Comparison of ENCODE assay signal across 8 cellular contexts in genomic region chr19:36009220-36009619, GRCh38. TPM values are rescaled to one million over a fixed set of nuclear protein-coding genes. Genes with fewer than 3 reads are reported as not detected.
DNase-seq lines count a peak whose midpoint lies in the region; ATAC-seq and TF ChIP-seq lines count a peak whose summit lies in the region.

No MANE protein-coding gene starts in this region.

- intact Hi-C loops in aorta (cut with DNase I): no loop called here

- 1 to 2% methylated on average over 37 to 50 of the region's 50 CpGs for whole genome bisulfite sequencing in aorta, 2 donors

- DNase-seq in GM13977 (ENCODE audit: low spot score) (peak; percentile 82), NCI-H774 (lab: John Stamatoyannopoulos, UW) (peak; percentile 47), fibroblast of villous mesenchyme (ENCODE audit: low read depth) (peak; percentile 57), nephron progenitor cell (peak; percentile 79), aorta (peak; percentile 80 to 91), UCSD-AML1 (lab: John Stamatoyannopoulos, UW; ENCODE audit: unreplicated experiment) (no peak)
- peak; percentile 34 for DNase-seq in activated T-helper 9 cell treated with anti-CD3 and anti-CD28 coated beads, Interleukin-2, amount 50 U/mL, for 16 hours (ENCODE audit: low read depth)

- H3K9me3 ChIP-seq in aorta (ENCODE audit: control insufficient read depth, low read length): no peaks in the 10 kb centered on the region

- H3K36me3 Mint-ChIP-seq in nephron progenitor cell (ENCODE audit: low read depth): peaks cover 14% of the 10 kb centered on the region

- TF ChIP-seq CTCF in GM13977 (IDR thresholded peaks at IDR 0.05; ENCODE audit: extremely low read depth, insufficient read depth, missing control alignments) (no peak), fibroblast of villous mesenchyme (IDR thresholded peaks at IDR 0.05; ENCODE audit: insufficient read depth, low read depth, low read length) (no peak), nephron progenitor cell (IDR thresholded peaks at IDR 0.05) (no peak)

- no peaks in the 10 kb centered on the region for H3K36me3 ChIP-seq in aorta (ENCODE audit: control insufficient read depth in 1 of 2, insufficient read depth in 2 of 2, low read length in 1 of 2)

- H3K27me3 Mint-ChIP-seq in nephron progenitor cell (ENCODE audit: low read depth, poor library complexity): peaks cover 7% of the 10 kb centered on the region

- in situ Hi-C loops in GM13977 (cut with MboI; ENCODE audit: low pct_unique_long_range_greater_than_20kb, low sequenced_read_pairs, unreplicated experiment): no loop called here

- peak overlapping the region; percentile 85 for H3K4me3 Mint-ChIP-seq in nephron progenitor cell

- no peaks in the 10 kb centered on the region for H3K27me3 ChIP-seq in aorta (ENCODE audit: control insufficient read depth in 1 of 2, insufficient read depth in 2 of 2, low read length in 1 of 2)

- ATAC-seq in aorta (ENCODE audit: low FRiP score) (peak; percentile 75), GM18907 (IDR thresholded peaks at IDR 0.05; ENCODE audit: unreplicated experiment) (no peak)

- no peaks in the 10 kb centered on the region for H3K4me1 ChIP-seq in aorta (ENCODE audit: control insufficient read depth in 1 of 2, insufficient read depth in 2 of 2, low read length in 2 of 2)

- H3K4me3 ChIP-seq in fibroblast of villous mesenchyme (ENCODE audit: low read depth, low read length): peak overlapping the region; percentile 46
- H3K4me3 ChIP-seq in aorta (ENCODE audit: low read length in 2 of 2): no peak overlapping the region

- no peak overlapping the region for H3K27ac ChIP-seq in aorta (ENCODE audit: low read depth in 1 of 2, low read length in 2 of 2)

- H3K27ac Mint-ChIP-seq in nephron progenitor cell: no peak overlapping the region

- H3K9me3 Mint-ChIP-seq in nephron progenitor cell: no peaks in the 10 kb centered on the region

- peaks cover 39% of the 10 kb centered on the region for H3K4me1 Mint-ChIP-seq in nephron progenitor cell

RNA-seq across cellular contexts. Expression of gene SYNE4, which starts 0.6 kb away (rescaled TPM):
- total RNA-seq in fibroblast of villous mesenchyme: 0.32 TPM in 1 of 2 replicates, not detected in the other
- 1 to 10 TPM; 1.0 to 1.4 TPM for total RNA-seq in aorta
- polyA plus RNA-seq in aorta: 1 to 10 TPM in 1 of 2 donors, not detected in 1; 2.3 TPM

RNA-seq across cellular contexts. Expression of gene ALKBH6, which starts 4.8 kb away (rescaled TPM):
- total RNA-seq in fibroblast of villous mesenchyme: 14.2 and 16.8 TPM in 2 replicates
- total RNA-seq in aorta: 10 to 100 TPM; 14.0 to 15.3 TPM
- polyA plus RNA-seq in aorta: 10 to 100 TPM; 10.3 to 25.6 TPM

RNA-seq across cellular contexts. Expression of gene SDHAF1, which starts 14.2 kb away (rescaled TPM):
- total RNA-seq in fibroblast of villous mesenchyme (12.5 and 15.5 TPM in 2 replicates), aorta (10 to 100 TPM; 11.6 to 16.6 TPM)
- polyA plus RNA-seq in aorta: 10 to 100 TPM; 11.1 to 26.1 TPM

RNA-seq across cellular contexts. Expression of gene CLIP3, which starts 23.5 kb away (rescaled TPM):
- total RNA-seq in fibroblast of villous mesenchyme: 16.4 and 17.3 TPM in 2 replicates
- 10 to 100 TPM; 35.1 to 37.1 TPM for total RNA-seq in aorta
- 10 to 100 TPM in 1 of 2 donors, 1 to 10 TPM in 1; 8.9 to 22.2 TPM for polyA plus RNA-seq in aorta

RNA-seq across cellular contexts. Expression of gene THAP8, which starts 44.9 kb away (rescaled TPM):
- total RNA-seq in fibroblast of villous mesenchyme (2.9 and 4.3 TPM in 2 replicates), aorta (1 to 10 TPM; 1.8 to 4.1 TPM)
- 1 to 10 TPM; 2.9 to 3.6 TPM for polyA plus RNA-seq in aorta
